20 cellular contexts compared by ENCODE assay signal in the genomic region with DNA sequence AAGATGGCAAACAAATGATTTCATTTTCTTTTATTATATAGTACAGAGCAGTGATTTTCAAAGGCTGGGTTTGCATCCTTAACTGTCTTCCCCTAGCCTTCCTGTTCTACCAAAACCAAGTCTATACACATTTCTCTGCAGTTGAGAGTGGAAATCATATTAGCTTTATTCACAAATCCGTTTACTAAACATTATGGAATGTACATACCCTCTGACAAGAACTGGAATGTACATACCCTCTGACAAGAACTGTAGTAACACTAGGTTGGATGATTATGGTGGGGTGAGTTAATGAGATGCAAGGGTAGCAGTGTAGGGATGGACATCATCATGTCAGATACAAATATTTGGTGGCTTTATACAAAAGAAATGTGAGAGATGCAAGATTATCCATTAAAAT.
"Had no signal": no experiment of that assay in that cellular context is flagged by ENCODE, and none has a peak within 500 bp of the region (broad histone marks: within the 10 kb centered on the region; RNA-seq: fewer than 3 reads in every experiment).

No MANE protein-coding gene starts in this region.

- H3K27ac ChIP-seq: esophagus squamous epithelium, gastroesophageal sphincter, parathyroid adenoma, psoas muscle, stomach, transverse colon had no signal

- H3K9ac ChIP-seq: parathyroid adenoma had no signal

- H3K4me1 ChIP-seq: esophagus squamous epithelium, parathyroid adenoma, psoas muscle, transverse colon had no signal

- H3K4me3 Mint-ChIP-seq: naive thymus-derived CD4-positive, alpha-beta T cell; nephron progenitor cell had no signal

- H3K4me1 Mint-ChIP-seq: nephron progenitor cell had no signal

- H3K36me3 ChIP-seq: gastroesophageal sphincter, thoracic aorta, transverse colon had no signal

- H3K27me3 ChIP-seq: esophagus squamous epithelium, gastroesophageal sphincter, stomach, transverse colon had no signal

- DNase-seq: dermis blood vessel endothelial cell; esophagus squamous epithelium; foreskin fibroblast; glutamatergic neuron; islet precursor cell; mammary epithelial cell; naive thymus-derived CD4-positive, alpha-beta T cell; nephron progenitor cell; psoas muscle; retina; stimulated activated CD4-positive, alpha-beta T cell treated with anti-CD3 and anti-CD28 coated beads, Interleukin-2, amount 100 ng/mL, for 24 hours; stimulated activated naive CD4-positive, alpha-beta T cell; stomach; substantia nigra; transverse colon had no signal

- H2AFZ ChIP-seq: parathyroid adenoma had no signal

- H3K27ac Mint-ChIP-seq: nephron progenitor cell had no signal

- H3K4me3 ChIP-seq: esophagus squamous epithelium, gastroesophageal sphincter, psoas muscle, stomach, thoracic aorta, transverse colon had no signal

- ATAC-seq: gastroesophageal sphincter; left lobe of liver; naive thymus-derived CD4-positive, alpha-beta T cell; psoas muscle; sciatic nerve had no signal
